ENCODE assay signal across 8 cellular contexts in genomic region chr4:140861359-140862181, GRCh38.
A peak's percentile ranks its signal among the peaks of the same experiment; 100 is the strongest.
DNase-seq lines count a peak whose midpoint lies in the region; ATAC-seq and TF ChIP-seq lines count a peak whose summit lies in the region.

No MANE protein-coding gene starts in this region.

- H3K27me3 ChIP-seq in KMS-11 (ENCODE audit: insufficient read depth, low read depth) (no peaks in the 10 kb centered on the region), gastrocnemius medialis (no peaks in the 10 kb centered on the region)

- intact Hi-C loops in gastrocnemius medialis (cut with DNase I; ENCODE audit: low total_unique reads) = loop anchor here (1.0 kb wide), 2 partner anchors 23 to 272 kb away; partner anchors contain the start of gene RNF150

- no peak overlapping the region for H2AFZ ChIP-seq in KMS-11 (ENCODE audit: low read depth)

- no peaks in the 10 kb centered on the region for H3K79me2 ChIP-seq in KMS-11 (ENCODE audit: insufficient read depth, low read depth)

- ATAC-seq in GM21447 (IDR thresholded peaks at IDR 0.05; ENCODE audit: unreplicated experiment) (peak; percentile 70), gastrocnemius medialis (peak; percentile 83 to 91), HG02870 (IDR thresholded peaks at IDR 0.05; ENCODE audit: unreplicated experiment) (no peak)

- no peaks in the 10 kb centered on the region for H3K36me3 ChIP-seq in KMS-11 (ENCODE audit: insufficient read depth)
- H3K36me3 ChIP-seq in gastrocnemius medialis = no peaks in the 10 kb centered on the region

- TF ChIP-seq CTCF in KMS-11 (conservative IDR thresholded peaks at IDR 0.05; ENCODE audit: low read depth, low read length) = peak; percentile 93
- peak; percentile 68 to 81 (median 76) for TF ChIP-seq CTCF in gastrocnemius medialis (IDR thresholded peaks at IDR 0.05 in 4 of 5, conservative IDR thresholded peaks at IDR 0.05 in 1 of 5)

- no peak overlapping the region for H3K4me3 ChIP-seq in KMS-11 (IDR thresholded peaks at IDR 0.05; ENCODE audit: insufficient read depth, low read depth, low read length)
- H3K4me3 ChIP-seq in gastrocnemius medialis = no peak overlapping the region

- H3K27ac ChIP-seq in KMS-11 = no peak overlapping the region
- no peak overlapping the region for H3K27ac ChIP-seq in gastrocnemius medialis

- no peak for TF ChIP-seq POLR2A in gastrocnemius medialis (IDR thresholded peaks at IDR 0.05)

- H3K9ac ChIP-seq in KMS-11 = no peak overlapping the region

- DNase-seq in DMS153 (lab: John Stamatoyannopoulos, UW) (peak; percentile 83), RKO (ENCODE audit: low spot score) (peak; percentile 71), astrocyte of the hippocampus (ENCODE audit: low read depth, low spot score) (peak; percentile 93), hepatic stellate cell (ENCODE audit: low spot score) (peak; percentile 35), gastrocnemius medialis (peak; percentile 38 to 55)

- H3K4me1 ChIP-seq in KMS-11 (ENCODE audit: low read depth, poor library complexity, severe bottlenecking) (peaks cover 7% of the 10 kb centered on the region), gastrocnemius medialis (peaks cover under 1 to 4% of the 10 kb centered on the region in 2 donors)

- no peaks in the 10 kb centered on the region for H3K9me3 ChIP-seq in gastrocnemius medialis

- in situ Hi-C loops in gastrocnemius medialis (cut with MboI; ENCODE audit: low sequenced_read_pairs in 4 of 4) = loop anchor here (5.0 to 25.0 kb wide), 4 partner anchors 271 to 499 kb away; partner anchors contain the start of genes RNF150 (in 2 of the 4) and SCOC (in 1 of the 4)

- H4K20me1 ChIP-seq in KMS-11 (ENCODE audit: insufficient read depth) = no peaks in the 10 kb centered on the region

- no peak overlapping the region for H3K4me2 ChIP-seq in KMS-11

Comparison
In these comparisons a context has a peak if more than half of its experiments do, and no peak if none do; other contexts are left out.
1. DNase-seq: peak in every context shown above with its lines; median percentile 93 in astrocyte of the hippocampus; 83 in DMS153; 71 in RKO; 46 in gastrocnemius medialis; 35 in hepatic stellate cell.